24 cellular contexts compared by ENCODE assay signal in genomic region chr22:17472886-17473285, GRCh38.
A peak's percentile ranks its signal among the peaks of the same experiment; 100 is the strongest.
DNase-seq lines count a peak whose midpoint lies in the region; ATAC-seq, FAIRE-seq and TF ChIP-seq lines count a peak whose summit lies in the region.
"Had no signal": no experiment of that assay in that cellular context is flagged by ENCODE, and none has a peak within 500 bp of the region (broad histone marks: within the 10 kb centered on the region; RNA-seq: fewer than 3 reads in every experiment).

No MANE protein-coding gene starts in this region.

- no peak overlapping the region for H3K4me3 ChIP-seq in cardiac muscle cell
- H3K4me3 ChIP-seq in right cardiac atrium (ENCODE audit: low read length): no peak overlapping the region
- H3K4me3 ChIP-seq: esophagus muscularis mucosa, SK-N-MC had no signal

- FAIRE-seq in HTR-8/SVneo (lab: Jason Lieb, UNC): no peak
- FAIRE-seq: GM18507 had no signal

- no peaks in the 10 kb centered on the region for H3K27me3 Mint-ChIP-seq in nephron (ENCODE audit: low read depth)

- H3K27ac ChIP-seq in cardiac muscle cell (peak overlapping the region; percentile 58), right cardiac atrium (ENCODE audit: low read length) (no peak overlapping the region), caudate nucleus (ENCODE audit: low read depth, low read length) (peak overlapping the region; percentile 3)
- H3K27ac ChIP-seq: esophagus muscularis mucosa, SK-N-MC had no signal

- intact Hi-C loops in right cardiac atrium (cut with DNase I): no loop called here

- DNase-seq in cardiac muscle cell (ENCODE audit: low read depth in 1 of 2, low spot score in 1 of 2) (peak; percentile 7 to 15), right cardiac atrium (no peak), caudate nucleus (lab: John Stamatoyannopoulos, UW) (peak in 3 of 61 donors; percentile 3 to 5 (median 4)), HTR-8/SVneo (ENCODE audit: insufficient read length, low spot score) (no peak), GF-D8 (lab: John Stamatoyannopoulos, UW) (no peak)
- DNase-seq: activated CD4-positive, alpha-beta T cell treated with anti-CD3 and anti-CD28 coated beads, Interleukin-2, amount 50 U/mL, for 4 hours; activated T-cell treated with anti-CD3 and anti-CD28 coated beads, Interleukin-2, amount 50 U/mL, for 1 hour; BE2C; COR-L47; DND-41; KBM-7; mesenchymal stem cell; NCI-H146; NK-92 treated with Interleukin-12 subunit alpha and Interleukin-12 subunit beta, amount 100 ng/mL, for 24 hours; stimulated activated CD4-positive, alpha-beta T cell treated with anti-CD3 and anti-CD28 coated beads, Interleukin-15, amount 100 ng/mL, for 24 hours; T-helper 2 cell had no signal

- no peak for ATAC-seq in right cardiac atrium
- ATAC-seq in HG02884 (IDR thresholded peaks at IDR 0.05; ENCODE audit: unreplicated experiment): no peak
- ATAC-seq in GM21381 (IDR thresholded peaks at IDR 0.05; ENCODE audit: unreplicated experiment): no peak
- ATAC-seq: natural killer cell treated with Interleukin-12 subunit alpha and Interleukin-12 subunit beta and Interleukin-15 and Interleukin-18, amount 100 ng/mL, for 72 hours had no signal

- H3K27ac Mint-ChIP-seq in nephron: peak overlapping the region; percentile 72 to 78 (median 72)
- H3K27ac Mint-ChIP-seq: natural killer cell treated with Interleukin-12 subunit alpha and Interleukin-12 subunit beta and Interleukin-15 and Interleukin-18, amount 100 ng/mL, for 72 hours had no signal

- H3K4me1 Mint-ChIP-seq in nephron: peaks cover 57% of the 10 kb centered on the region
- H3K4me1 Mint-ChIP-seq: central memory CD8-positive, alpha-beta T cell had no signal

- H3K9me3 ChIP-seq in cardiac muscle cell (ENCODE audit: low read depth) (no peaks in the 10 kb centered on the region), right cardiac atrium (ENCODE audit: control insufficient read depth, low read length) (no peaks in the 10 kb centered on the region)
- H3K9me3 ChIP-seq: BE2C, esophagus muscularis mucosa had no signal

- 44% methylated on average over 6 of the region's 6 CpGs for WGBS in right cardiac atrium

- H3K4me3 Mint-ChIP-seq in nephron: peak overlapping the region in 1 of 3 experiments; percentile 25
- H3K4me3 Mint-ChIP-seq: central memory CD8-positive, alpha-beta T cell; natural killer cell treated with Interleukin-12 subunit alpha and Interleukin-12 subunit beta and Interleukin-15 and Interleukin-18, amount 100 ng/mL, for 72 hours had no signal

- peaks cover 42% of the 10 kb centered on the region for H3K4me1 ChIP-seq in cardiac muscle cell (ENCODE audit: low read depth)
- H3K4me1 ChIP-seq in right cardiac atrium (ENCODE audit: control insufficient read depth, insufficient read depth, low read length): peaks cover 3% of the 10 kb centered on the region
- H3K4me1 ChIP-seq: BE2C had no signal

- H3K27me3 ChIP-seq in cardiac muscle cell (no peaks in the 10 kb centered on the region), right cardiac atrium (ENCODE audit: control insufficient read depth, insufficient read depth) (no peaks in the 10 kb centered on the region)
- H3K27me3 ChIP-seq: BE2C had no signal

- no peaks in the 10 kb centered on the region for H3K36me3 ChIP-seq in cardiac muscle cell
- H3K36me3 ChIP-seq: BE2C, esophagus muscularis mucosa had no signal

- TF ChIP-seq CTCF in cardiac muscle cell (IDR thresholded peaks at IDR 0.05; ENCODE audit: low read depth, low read length) (no peak), nephron (IDR thresholded peaks at IDR 0.05; ENCODE audit: unreplicated experiment in 3 of 3) (no peak)

- H3K36me3 Mint-ChIP-seq in nephron (ENCODE audit: low read depth): peaks cover 10% of the 10 kb centered on the region
- H3K36me3 Mint-ChIP-seq: natural killer cell treated with Interleukin-12 subunit alpha and Interleukin-12 subunit beta and Interleukin-15 and Interleukin-18, amount 100 ng/mL, for 72 hours had no signal

- no peaks in the 10 kb centered on the region for H3K9me3 Mint-ChIP-seq in nephron
- H3K9me3 Mint-ChIP-seq: central memory CD8-positive, alpha-beta T cell; natural killer cell treated with Interleukin-12 subunit alpha and Interleukin-12 subunit beta and Interleukin-15 and Interleukin-18, amount 100 ng/mL, for 72 hours had no signal

Comparison
In these comparisons a context has a peak if more than half of its experiments do, and no peak if none do; other contexts are left out.
1. DNase-seq: peak in cardiac muscle cell (2 of 2); none in right cardiac atrium (0 of 3), HTR-8/SVneo (single experiment) and GF-D8 (single experiment).